Comparison of ENCODE assay signal across 21 cellular contexts in the genomic region with DNA sequence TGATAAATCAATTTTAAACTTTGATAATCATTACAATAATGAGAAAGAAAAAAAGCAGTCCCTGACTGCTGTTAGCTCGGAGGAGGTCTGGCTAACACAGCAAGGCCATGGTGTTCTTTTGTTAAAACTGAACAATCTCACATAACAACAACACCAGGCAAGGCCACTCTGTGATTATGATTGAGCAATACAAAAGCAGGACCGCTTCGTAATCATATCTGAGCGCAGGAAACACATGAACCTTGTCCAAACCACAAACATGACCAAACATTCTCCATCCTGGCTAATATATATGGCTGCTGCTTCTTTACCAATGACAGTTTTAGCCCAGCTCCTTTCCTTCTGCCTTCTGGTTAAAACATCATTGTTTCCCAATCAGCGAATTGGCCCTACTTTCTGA.
DNase-seq lines count a peak whose midpoint lies in the region; ATAC-seq, FAIRE-seq and TF ChIP-seq lines count a peak whose summit lies in the region.
"Had no signal": no experiment of that assay in that cellular context is flagged by ENCODE, and none has a peak within 500 bp of the region (broad histone marks: within the 10 kb centered on the region; RNA-seq: fewer than 3 reads in every experiment).

No MANE protein-coding gene starts in this region.

- no peaks in the 10 kb centered on the region for H3K79me2 ChIP-seq in SK-N-SH (ENCODE audit: insufficient read depth)

- H3K4me1 ChIP-seq in right cardiac atrium (ENCODE audit: control insufficient read depth, insufficient read depth, low read length) (no peaks in the 10 kb centered on the region), SK-N-SH (ENCODE audit: control insufficient read depth in 1 of 2, insufficient read depth in 2 of 2, low read depth in 1 of 2, low read length in 1 of 2) (no peaks in the 10 kb centered on the region)
- H3K4me1 ChIP-seq: BE2C, Peyer's patch, upper lobe of left lung had no signal

- TF ChIP-seq EP300 in SK-N-SH (IDR thresholded peaks at IDR 0.05; ENCODE audit: borderline replicate concordance in 1 of 2, low read depth in 1 of 2, low read length in 1 of 2) = no peak

- no peak overlapping the region for H3K9ac ChIP-seq in SK-N-SH

- H3K9me3 ChIP-seq in right cardiac atrium (ENCODE audit: control insufficient read depth, low read length) = no peaks in the 10 kb centered on the region
- no peaks in the 10 kb centered on the region for H3K9me3 ChIP-seq in SK-N-SH
- H3K9me3 ChIP-seq: BE2C, neutrophil, Peyer's patch, upper lobe of left lung had no signal

- H3K4me2 ChIP-seq in SK-N-SH = no peak overlapping the region

- no peak overlapping the region for H3K27ac ChIP-seq in right cardiac atrium (ENCODE audit: low read length)
- H3K27ac ChIP-seq in SK-N-SH (ENCODE audit: low read depth in 2 of 2, low read length in 1 of 2) = no peak overlapping the region
- H3K27ac ChIP-seq: neutrophil, Peyer's patch, skin epidermis, upper lobe of left lung had no signal

- peak; percentile 23 for DNase-seq in AG09319 (ENCODE audit: extremely low read depth, low read depth)
- DNase-seq in HTR-8/SVneo (ENCODE audit: insufficient read length, low spot score) = no peak
- DNase-seq in astrocyte of the spinal cord (ENCODE audit: low read depth, low spot score) = peak; percentile 22
- peak; percentile 90 for DNase-seq in iris pigment epithelial cell (ENCODE audit: low read depth)
- no peak for DNase-seq in right cardiac atrium
- DNase-seq in dedifferentiated amniotic fluid mesenchymal stem cell (ENCODE audit: extremely low spot score) = no peak
- no peak for DNase-seq in SK-N-SH
- DNase-seq: BE2C; endodermal cell; GOT3; islet precursor cell; KG1; NCI-H1436 treated with DMSO at 0.1 percent for 48 hours; NCI-H524; Peyer's patch; stimulated activated naive B cell treated with anti-CD40 and anti-IgM and Interleukin-4, amounts not matched to agents 10 μg/mL and 1 μg/mL and 100 μg/mL, for 72 hours; upper lobe of left lung had no signal

- CTCF ChIA-PET in SK-N-SH (lab: Yijun Ruan, JAX) = no interaction called here

- intact Hi-C loops in right cardiac atrium (cut with DNase I) = no loop called here

- ATAC-seq in GM19328 (IDR thresholded peaks at IDR 0.05; ENCODE audit: unreplicated experiment) (no peak), right cardiac atrium (no peak)
- ATAC-seq: stimulated activated naive B cell treated with anti-CD40 and anti-IgM and Interleukin-4, amounts not matched to agents 10 μg/mL and 1 μg/mL and 100 μg/mL, for 72 hours; WTC11 had no signal

- no peak for TF ChIP-seq RAD21 in SK-N-SH (IDR thresholded peaks at IDR 0.05; ENCODE audit: low read length)

- H3K27me3 ChIP-seq in right cardiac atrium (ENCODE audit: control insufficient read depth, insufficient read depth) (no peaks in the 10 kb centered on the region), SK-N-SH (ENCODE audit: insufficient read depth) (no peaks in the 10 kb centered on the region)
- H3K27me3 ChIP-seq: BE2C, neutrophil, Peyer's patch, upper lobe of left lung had no signal

- in situ Hi-C loops in astrocyte of the spinal cord (cut with HindIII; ENCODE audit: low sequenced_read_pairs) = no loop called here

- H3K4me3 ChIP-seq in astrocyte of the spinal cord (ENCODE audit: low read depth, low read length) = no peak overlapping the region
- no peak overlapping the region for H3K4me3 ChIP-seq in right cardiac atrium (ENCODE audit: low read length)
- H3K4me3 ChIP-seq in SK-N-SH (ENCODE audit: low read depth in 2 of 2, low read length in 1 of 2) = no peak overlapping the region
- H3K4me3 ChIP-seq: Peyer's patch, skin epidermis, upper lobe of left lung had no signal

- no peaks in the 10 kb centered on the region for H3K9me2 ChIP-seq in SK-N-SH

- no peak overlapping the region for H2AFZ ChIP-seq in SK-N-SH (ENCODE audit: low read depth)

- no peak for TF ChIP-seq CTCF in AG09319 (IDR thresholded peaks at IDR 0.05; ENCODE audit: low read depth, low read length)
- no peak for TF ChIP-seq CTCF in astrocyte of the spinal cord (IDR thresholded peaks at IDR 0.05; ENCODE audit: low read depth, low read length)
- TF ChIP-seq CTCF in SK-N-SH (IDR thresholded peaks at IDR 0.05) = no peak

- no peaks in the 10 kb centered on the region for H3F3A ChIP-seq in SK-N-SH (replicated peaks; ENCODE audit: insufficient read depth)

- WGBS in right cardiac atrium = 69% methylated on average over 5 of the region's 5 CpGs
- WGBS in SK-N-SH (ENCODE audit: low lambda C conversion rate) = 31% methylated on average over 5 of the region's 5 CpGs

- POLR2A ChIA-PET in SK-N-SH (lab: Yijun Ruan, JAX) = no interaction called here

- H4K20me1 ChIP-seq in SK-N-SH (ENCODE audit: insufficient read depth) = no peaks in the 10 kb centered on the region

- FAIRE-seq in HTR-8/SVneo (lab: Jason Lieb, UNC) = peak; percentile 40

- no peaks in the 10 kb centered on the region for H3K36me3 ChIP-seq in SK-N-SH (replicated peaks in 1 of 2; ENCODE audit: control insufficient read depth in 1 of 2, insufficient read depth in 2 of 2, low read length in 1 of 2)
- H3K36me3 ChIP-seq: BE2C, neutrophil, Peyer's patch, upper lobe of left lung had no signal

TF ChIP-seq in SK-N-SH, 30 proteins besides CTCF, POLR2A, EP300 and RAD21:
- TF ChIP-seq NRF1 (IDR thresholded peaks at IDR 0.05; ENCODE audit: low read depth, low read length) = no peak
- no peak for TF ChIP-seq TAF1 (IDR thresholded peaks at IDR 0.05; ENCODE audit: borderline replicate concordance, low read depth, low read length)
- TF ChIP-seq TCF12 (IDR thresholded peaks at IDR 0.05) = no peak
- TF ChIP-seq, protein P1, sequence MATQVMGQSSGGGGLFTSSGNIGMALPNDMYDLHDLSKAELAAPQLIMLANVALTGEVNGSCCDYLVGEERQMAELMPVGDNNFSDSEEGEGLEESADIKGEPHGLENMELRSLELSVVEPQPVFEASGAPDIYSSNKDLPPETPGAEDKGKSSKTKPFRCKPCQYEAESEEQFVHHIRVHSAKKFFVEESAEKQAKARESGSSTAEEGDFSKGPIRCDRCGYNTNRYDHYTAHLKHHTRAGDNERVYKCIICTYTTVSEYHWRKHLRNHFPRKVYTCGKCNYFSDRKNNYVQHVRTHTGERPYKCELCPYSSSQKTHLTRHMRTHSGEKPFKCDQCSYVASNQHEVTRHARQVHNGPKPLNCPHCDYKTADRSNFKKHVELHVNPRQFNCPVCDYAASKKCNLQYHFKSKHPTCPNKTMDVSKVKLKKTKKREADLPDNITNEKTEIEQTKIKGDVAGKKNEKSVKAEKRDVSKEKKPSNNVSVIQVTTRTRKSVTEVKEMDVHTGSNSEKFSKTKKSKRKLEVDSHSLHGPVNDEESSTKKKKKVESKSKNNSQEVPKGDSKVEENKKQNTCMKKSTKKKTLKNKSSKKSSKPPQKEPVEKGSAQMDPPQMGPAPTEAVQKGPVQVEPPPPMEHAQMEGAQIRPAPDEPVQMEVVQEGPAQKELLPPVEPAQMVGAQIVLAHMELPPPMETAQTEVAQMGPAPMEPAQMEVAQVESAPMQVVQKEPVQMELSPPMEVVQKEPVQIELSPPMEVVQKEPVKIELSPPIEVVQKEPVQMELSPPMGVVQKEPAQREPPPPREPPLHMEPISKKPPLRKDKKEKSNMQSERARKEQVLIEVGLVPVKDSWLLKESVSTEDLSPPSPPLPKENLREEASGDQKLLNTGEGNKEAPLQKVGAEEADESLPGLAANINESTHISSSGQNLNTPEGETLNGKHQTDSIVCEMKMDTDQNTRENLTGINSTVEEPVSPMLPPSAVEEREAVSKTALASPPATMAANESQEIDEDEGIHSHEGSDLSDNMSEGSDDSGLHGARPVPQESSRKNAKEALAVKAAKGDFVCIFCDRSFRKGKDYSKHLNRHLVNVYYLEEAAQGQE (IDR thresholded peaks at IDR 0.05; ENCODE audit: low read depth, low read length) = no peak
- TF ChIP-seq, protein P2, sequence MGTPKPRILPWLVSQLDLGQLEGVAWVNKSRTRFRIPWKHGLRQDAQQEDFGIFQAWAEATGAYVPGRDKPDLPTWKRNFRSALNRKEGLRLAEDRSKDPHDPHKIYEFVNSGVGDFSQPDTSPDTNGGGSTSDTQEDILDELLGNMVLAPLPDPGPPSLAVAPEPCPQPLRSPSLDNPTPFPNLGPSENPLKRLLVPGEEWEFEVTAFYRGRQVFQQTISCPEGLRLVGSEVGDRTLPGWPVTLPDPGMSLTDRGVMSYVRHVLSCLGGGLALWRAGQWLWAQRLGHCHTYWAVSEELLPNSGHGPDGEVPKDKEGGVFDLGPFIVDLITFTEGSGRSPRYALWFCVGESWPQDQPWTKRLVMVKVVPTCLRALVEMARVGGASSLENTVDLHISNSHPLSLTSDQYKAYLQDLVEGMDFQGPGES (IDR thresholded peaks at IDR 0.05; ENCODE audit: low read depth, low read length) = no peak
- TF ChIP-seq GABPA (IDR thresholded peaks at IDR 0.05; ENCODE audit: low read depth) = no peak
- TF ChIP-seq RFX5 (IDR thresholded peaks at IDR 0.05; ENCODE audit: low read length) = no peak
- TF ChIP-seq, protein P3, sequence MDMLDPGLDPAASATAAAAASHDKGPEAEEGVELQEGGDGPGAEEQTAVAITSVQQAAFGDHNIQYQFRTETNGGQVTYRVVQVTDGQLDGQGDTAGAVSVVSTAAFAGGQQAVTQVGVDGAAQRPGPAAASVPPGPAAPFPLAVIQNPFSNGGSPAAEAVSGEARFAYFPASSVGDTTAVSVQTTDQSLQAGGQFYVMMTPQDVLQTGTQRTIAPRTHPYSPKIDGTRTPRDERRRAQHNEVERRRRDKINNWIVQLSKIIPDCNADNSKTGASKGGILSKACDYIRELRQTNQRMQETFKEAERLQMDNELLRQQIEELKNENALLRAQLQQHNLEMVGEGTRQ (IDR thresholded peaks at IDR 0.05; ENCODE audit: borderline replicate concordance, low read depth, low read length) = no peak
- no peak for TF ChIP-seq RCOR1 (IDR thresholded peaks at IDR 0.05; ENCODE audit: low read length)
- TF ChIP-seq GATA2 (CRISPR knock-in tag; IDR thresholded peaks at IDR 0.05) = no peak
- TF ChIP-seq, protein P4, sequence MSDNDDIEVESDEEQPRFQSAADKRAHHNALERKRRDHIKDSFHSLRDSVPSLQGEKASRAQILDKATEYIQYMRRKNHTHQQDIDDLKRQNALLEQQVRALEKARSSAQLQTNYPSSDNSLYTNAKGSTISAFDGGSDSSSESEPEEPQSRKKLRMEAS (IDR thresholded peaks at IDR 0.05; ENCODE audit: low read depth) = no peak
- no peak for TF ChIP-seq SIN3A (IDR thresholded peaks at IDR 0.05; ENCODE audit: borderline replicate concordance, low read depth, low read length)
- TF ChIP-seq YY1 (IDR thresholded peaks at IDR 0.05; ENCODE audit: low read depth) = no peak
- no peak for TF ChIP-seq RXRA (IDR thresholded peaks at IDR 0.05; ENCODE audit: borderline replicate concordance, low read depth)
- TF ChIP-seq NFIC (IDR thresholded peaks at IDR 0.05; ENCODE audit: borderline replicate concordance) = no peak
TF ChIP-seq in SK-N-SH: peak in this region for 0.

Comparison
In these comparisons a context has a peak if more than half of its experiments do, and no peak if none do; other contexts are left out.
1. DNase-seq: peak in AG09319 (single experiment), astrocyte of the spinal cord (single experiment) and iris pigment epithelial cell (single experiment); none in HTR-8/SVneo (single experiment), right cardiac atrium (0 of 3), dedifferentiated amniotic fluid mesenchymal stem cell (single experiment) and SK-N-SH (single experiment).